In the genomic region with DNA sequence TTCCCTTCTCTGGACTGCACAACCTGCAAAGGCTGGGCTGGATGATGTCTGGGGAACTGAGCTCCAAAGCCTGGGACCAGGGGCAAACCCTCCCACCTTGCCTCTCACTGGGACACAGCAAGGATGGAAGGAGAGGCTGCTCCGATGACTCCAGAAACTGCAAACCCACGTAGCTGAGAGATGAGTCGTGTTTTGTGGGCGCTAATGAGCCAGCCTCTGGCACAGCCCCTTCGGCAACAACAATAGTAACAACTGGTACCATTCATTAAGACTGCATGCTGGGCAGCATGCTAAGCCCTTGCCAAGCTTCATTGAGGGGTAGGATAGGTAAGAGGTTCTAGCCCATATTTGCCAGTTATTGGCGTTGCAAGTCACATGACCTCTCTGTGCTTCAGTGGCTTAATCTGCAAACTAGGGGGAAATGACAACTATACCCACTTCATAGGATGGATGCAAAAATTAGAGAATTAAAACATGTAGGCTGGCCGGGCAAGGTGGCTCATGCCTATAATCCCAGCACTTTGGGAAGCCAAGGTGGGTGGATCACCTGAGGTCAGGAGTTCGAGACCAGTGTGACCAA, we compare ENCODE assay signal across 16 cellular contexts.
DNase-seq lines count a peak whose midpoint lies in the region; ATAC-seq and TF ChIP-seq lines count a peak whose summit lies in the region.
"Had no signal": no experiment of that assay in that cellular context is flagged by ENCODE, and none has a peak within 500 bp of the region (broad histone marks: within the 10 kb centered on the region; RNA-seq: fewer than 3 reads in every experiment).

No MANE protein-coding gene starts in this region.

- ATAC-seq in PC-3 (peak; percentile 77), GM18907 (IDR thresholded peaks at IDR 0.05; ENCODE audit: unreplicated experiment) (no peak)
- ATAC-seq: natural killer cell had no signal

- H4K8ac ChIP-seq in neuronal stem cell (ENCODE audit: low read depth, low read length) = no peak overlapping the region

- no peaks in the 10 kb centered on the region for H3F3A ChIP-seq in PC-3 (ENCODE audit: low read length, unreplicated experiment)

- H4K20me1 ChIP-seq in PC-3 (ENCODE audit: low read length) = no peaks in the 10 kb centered on the region

- BruUV-seq in PC-3 (replicated peaks; lab: Mats Ljungman, UMichigan) = no TSS peak

- H4K91ac ChIP-seq in neuronal stem cell (ENCODE audit: low read depth, low read length, poor library complexity) = no peak overlapping the region

- H3K27ac ChIP-seq in PC-3 (ENCODE audit: low read length) = peak overlapping the region; percentile 38
- H3K27ac ChIP-seq in cingulate gyrus (ENCODE audit: low read depth, low read length) = peak overlapping the region; percentile 98
- H3K27ac ChIP-seq in neuronal stem cell (replicated peaks; ENCODE audit: low read length) = no peak overlapping the region
- no peak overlapping the region for H3K27ac ChIP-seq in right atrium auricular region

- H3K79me2 ChIP-seq in PC-3 (ENCODE audit: low read length) = no peaks in the 10 kb centered on the region

- H3K9me3 ChIP-seq in PC-3 (ENCODE audit: low read length) (no peaks in the 10 kb centered on the region), neuronal stem cell (replicated peaks in 1 of 2; ENCODE audit: control insufficient read depth in 2 of 2, insufficient read depth in 1 of 2, low read depth in 1 of 2, low read length in 2 of 2) (no peaks in the 10 kb centered on the region), right atrium auricular region (no peaks in the 10 kb centered on the region)

- no CpG with 5 or more reads among the region's 8 CpGs for WGBS in neuronal stem cell (ENCODE audit: extremely low coverage in 2 of 2, insufficient read length in 2 of 2, insufficient replicate concordance in 1 of 2), 2 donors

- H3K36me3 Mint-ChIP-seq in CD14-positive monocyte = no peaks in the 10 kb centered on the region
- H3K36me3 Mint-ChIP-seq: natural killer cell had no signal

- H3K4me2 ChIP-seq in PC-3 (ENCODE audit: low read length) = peak overlapping the region; percentile 34; the same call in 1 of the 2 replicates
- H3K4me2 ChIP-seq in neuronal stem cell (ENCODE audit: insufficient read depth, low read length, poor library complexity, severe bottlenecking) = peak overlapping the region; percentile 26

- intact Hi-C loops in PC-3 (cut with micrococcal nuclease) (no loop called here), CD14-positive monocyte (cut with micrococcal nuclease) (no loop called here)

- peaks cover 1 to 8% (median 5%) of the 10 kb centered on the region in 3 donors for H3K27me3 Mint-ChIP-seq in CD14-positive monocyte (ENCODE audit: low read depth in 3 of 3)

- H3K4me1 Mint-ChIP-seq in CD14-positive monocyte = no peaks in the 10 kb centered on the region
- H3K4me1 Mint-ChIP-seq: natural killer cell had no signal

- H2BK5ac ChIP-seq in neuronal stem cell (ENCODE audit: low read length) = no peak overlapping the region

- peak overlapping the region; percentile 7 for H3K18ac ChIP-seq in neuronal stem cell (ENCODE audit: low read length)

- H3K14ac ChIP-seq in neuronal stem cell (ENCODE audit: low read length) = no peak overlapping the region

- POLR2A ChIA-PET in PC-3 (lab: Charles Lee; ENCODE audit: unreplicated experiment) = no interaction called here

- H3K4me1 ChIP-seq in PC-3 (ENCODE audit: insufficient read depth, low read length) = peaks cover 18% of the 10 kb centered on the region
- peaks cover 8 to 9% of the 10 kb centered on the region in 2 donors for H3K4me1 ChIP-seq in neuronal stem cell (ENCODE audit: control insufficient read depth in 2 of 2, insufficient read depth in 1 of 2, low read depth in 1 of 2, low read length in 2 of 2)
- H3K4me1 ChIP-seq in right atrium auricular region = no peaks in the 10 kb centered on the region

- DNase-seq in EH (ENCODE audit: low read depth) = peak; percentile 85
- peak; percentile 74 for DNase-seq in PC-3
- no peak for DNase-seq in neuronal stem cell (ENCODE audit: low spot score)
- DNase-seq in HUDEP-2 (lab: John Stamatoyannopoulos, UW; ENCODE audit: unreplicated experiment in 76 of 76) = no peak
- no peak for DNase-seq in CD14-positive monocyte (ENCODE audit: low spot score)
- DNase-seq in right atrium auricular region (ENCODE audit: low spot score) = no peak
- DNase-seq: activated naive CD4-positive, alpha-beta T cell treated with Interleukin-2 at 50 U/mL for 16 hours; effector CD4-positive, alpha-beta T cell; KBM-7; natural killer cell; NCI-H2171 treated with DMSO at 0.1 percent for 48 hours; SIG-M5; stimulated activated CD4-positive, alpha-beta T cell treated with anti-CD3 and anti-CD28 coated beads, Interleukin-15, amount 100 ng/mL, for 24 hours; stimulated activated naive CD4-positive, alpha-beta T cell had no signal

- no peak overlapping the region for H3K4ac ChIP-seq in neuronal stem cell (ENCODE audit: low read length)

- no peak overlapping the region for H2AFZ ChIP-seq in PC-3 (ENCODE audit: low read length)
- H2AFZ ChIP-seq in neuronal stem cell (ENCODE audit: low read length) = no peak overlapping the region

- no peak overlapping the region for H3K4me3 Mint-ChIP-seq in CD14-positive monocyte
- H3K4me3 Mint-ChIP-seq: natural killer cell had no signal

- H2BK12ac ChIP-seq in neuronal stem cell (ENCODE audit: low read length) = no peak overlapping the region

- H3K9me3 Mint-ChIP-seq in CD14-positive monocyte = no peaks in the 10 kb centered on the region
- H3K9me3 Mint-ChIP-seq: natural killer cell had no signal

- H3K9ac ChIP-seq in PC-3 (ENCODE audit: low read length) = no peak overlapping the region
- H3K9ac ChIP-seq in neuronal stem cell (ENCODE audit: low read depth, low read length, poor library complexity) = peak overlapping the region; percentile 61

- no peak overlapping the region for H3K27ac Mint-ChIP-seq in CD14-positive monocyte
- H3K27ac Mint-ChIP-seq: natural killer cell had no signal

- H3K23ac ChIP-seq in neuronal stem cell (ENCODE audit: low read depth, low read length, poor library complexity) = no peak overlapping the region

- H3K27me3 ChIP-seq in PC-3 (ENCODE audit: low read length) = no peaks in the 10 kb centered on the region
- H3K27me3 ChIP-seq in neuronal stem cell (ENCODE audit: control insufficient read depth in 3 of 3, insufficient read depth in 3 of 3, low read depth in 1 of 3, low read length in 3 of 3) = no peaks in the 10 kb centered on the region
- no peaks in the 10 kb centered on the region for H3K27me3 ChIP-seq in right atrium auricular region

- TF ChIP-seq CTCF in PC-3 (conservative IDR thresholded peaks at IDR 0.05; ENCODE audit: low read depth, low read length) (no peak), CD14-positive monocyte (IDR thresholded peaks at IDR 0.05) (no peak), right atrium auricular region (IDR thresholded peaks at IDR 0.05) (no peak)

- no peak overlapping the region for H3K4me3 ChIP-seq in PC-3 (ENCODE audit: low read length)
- no peak overlapping the region for H3K4me3 ChIP-seq in neuronal stem cell (ENCODE audit: low read length in 2 of 2)
- H3K4me3 ChIP-seq in right atrium auricular region = no peak overlapping the region

- no peaks in the 10 kb centered on the region for H3K79me1 ChIP-seq in neuronal stem cell (ENCODE audit: low read depth, low read length)

- H2BK15ac ChIP-seq in neuronal stem cell (ENCODE audit: low read length) = no peak overlapping the region

- CTCF ChIA-PET in PC-3 (lab: Charles Lee) = interaction anchor here (0.6 kb wide), 1 partner anchor 185 kb away, joined by 14 read pairs; no protein-coding TSS in a partner anchor

- H2AK5ac ChIP-seq in neuronal stem cell (ENCODE audit: low read depth, low read length) = no peak overlapping the region

- H2BK120ac ChIP-seq in neuronal stem cell (ENCODE audit: low read depth, low read length) = no peak overlapping the region

- H3K36me3 ChIP-seq in PC-3 (ENCODE audit: low read depth, low read length) (no peaks in the 10 kb centered on the region), neuronal stem cell (replicated peaks in 1 of 2; ENCODE audit: control insufficient read depth in 2 of 2, insufficient read depth in 2 of 2, low read length in 2 of 2) (no peaks in the 10 kb centered on the region), right atrium auricular region (no peaks in the 10 kb centered on the region)

- H3K9me2 ChIP-seq in PC-3 (replicated peaks; ENCODE audit: low read length) = no peaks in the 10 kb centered on the region

Comparison
In these comparisons a context has a peak if more than half of its experiments do, and no peak if none do; other contexts are left out.
1. DNase-seq: peak in EH (single experiment) and PC-3 (single experiment); none in neuronal stem cell (single experiment), HUDEP-2 (0 of 76), CD14-positive monocyte (single experiment) and right atrium auricular region (single experiment).
2. H3K27ac ChIP-seq: peak in PC-3 (single experiment) and cingulate gyrus (single experiment); none in neuronal stem cell (single experiment) and right atrium auricular region (0 of 2).